Comparison of ENCODE assay signal across 18 cellular contexts in the genomic region with DNA sequence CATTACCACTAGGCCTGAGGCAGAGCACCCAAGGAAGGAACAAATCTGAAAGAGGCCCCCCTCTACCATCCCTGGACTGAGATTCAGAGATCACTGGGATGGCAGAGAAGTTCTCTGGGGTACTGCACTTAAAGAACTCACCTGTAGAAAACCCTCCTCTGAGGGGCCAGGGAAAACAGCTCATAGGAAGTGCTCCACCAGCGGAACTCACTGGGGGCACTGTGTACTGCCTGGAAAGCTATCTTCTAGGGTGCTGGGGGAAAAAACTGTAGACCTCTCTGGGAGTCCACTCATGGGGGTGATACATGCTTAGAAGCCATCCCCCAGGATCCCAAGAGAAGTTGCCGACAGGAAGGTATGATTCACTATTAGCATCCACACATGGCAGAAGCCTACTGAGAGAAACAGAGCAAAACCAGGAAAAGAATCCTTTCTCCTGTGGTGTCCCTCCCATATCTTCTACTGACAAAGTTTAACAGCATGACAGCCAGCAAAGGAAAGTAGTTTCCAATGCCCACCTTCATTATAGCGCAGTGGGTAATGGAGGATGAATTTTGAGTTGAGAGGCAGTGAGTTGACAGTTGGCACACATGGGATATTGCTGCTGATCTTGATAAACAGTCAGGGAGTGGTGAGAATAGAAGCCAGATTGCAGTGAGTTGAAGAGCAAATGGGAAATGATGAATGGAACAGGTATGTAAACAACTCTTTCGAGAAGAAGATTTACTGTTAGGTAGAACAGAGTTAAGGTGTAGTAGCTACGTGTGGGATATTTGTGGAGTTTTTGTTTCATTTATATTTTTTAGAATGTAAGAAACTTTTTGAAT. TPM values are rescaled to one million over a fixed set of nuclear protein-coding genes. Genes with fewer than 3 reads are reported as not detected.
DNase-seq lines count a peak whose midpoint lies in the region; ATAC-seq, FAIRE-seq and TF ChIP-seq lines count a peak whose summit lies in the region.
"Had no signal": no experiment of that assay in that cellular context is flagged by ENCODE, and none has a peak within 500 bp of the region (broad histone marks: within the 10 kb centered on the region; RNA-seq: fewer than 3 reads in every experiment).

No MANE protein-coding gene starts in this region.

- H4K20me1 ChIP-seq in osteoblast (ENCODE audit: insufficient read depth, low read length) = peaks cover 26% of the 10 kb centered on the region

- H3K79me2 ChIP-seq in osteoblast (ENCODE audit: insufficient read depth, low read length) = peaks cover 90% of the 10 kb centered on the region

- H3K4me1 Mint-ChIP-seq in T-cell = peaks cover 3 to 11% (median 6%) of the 10 kb centered on the region in 3 donors

- ATAC-seq in RWPE2 (ENCODE audit: low read depth) (peak; percentile 77), T-cell (replicated peaks in 1 of 4) (no peak), HG02852 (IDR thresholded peaks at IDR 0.05; ENCODE audit: unreplicated experiment) (no peak)
- ATAC-seq: CD8-positive, alpha-beta T cell; SK-N-SH treated with all-trans-retinoic acid at 6 μM for 48 hours had no signal

- POLR2A ChIA-PET in T-cell (lab: Charles Lee) = interaction anchor here in 1 of 2 donors (0.6 kb wide), 1 partner anchor 457 kb away, joined by 7 read pairs; no protein-coding TSS in a partner anchor

- H3K9me3 ChIP-seq in RWPE2 (ENCODE audit: severe bottlenecking) = peaks cover 4% of the 10 kb centered on the region
- no peaks in the 10 kb centered on the region for H3K9me3 ChIP-seq in osteoblast (ENCODE audit: low read depth, low read length)
- H3K9me3 ChIP-seq: HAP-1, Peyer's patch had no signal

- H3K4me3 Mint-ChIP-seq in T-cell = no peak overlapping the region
- H3K4me3 Mint-ChIP-seq: B cell; CD8-positive, alpha-beta T cell had no signal

- H2AFZ ChIP-seq in osteoblast (ENCODE audit: low read length) = no peak overlapping the region

- TF ChIP-seq POLR2A in H54 (IDR thresholded peaks at IDR 0.05; ENCODE audit: low read depth, low read length) = no peak
- TF ChIP-seq POLR2A in erythroblast (IDR thresholded peaks at IDR 0.05; ENCODE audit: low read length) = peak; percentile 19

- no peak overlapping the region for H3K27ac Mint-ChIP-seq in T-cell
- H3K27ac Mint-ChIP-seq: B cell; CD8-positive, alpha-beta T cell had no signal

- peak overlapping the region; percentile 17 for H3K27ac ChIP-seq in RWPE2 (ENCODE audit: poor library complexity, severe bottlenecking)
- no peak overlapping the region for H3K27ac ChIP-seq in osteoblast (ENCODE audit: low read depth, low read length)
- H3K27ac ChIP-seq: Peyer's patch had no signal

- FAIRE-seq in H54 (lab: Jason Lieb, UNC) = peak; percentile 61

- no peak for TF ChIP-seq CTCF in RWPE2 (IDR thresholded peaks at IDR 0.05; ENCODE audit: poor library complexity, severe bottlenecking)
- no peak for TF ChIP-seq CTCF in osteoblast (IDR thresholded peaks at IDR 0.05; ENCODE audit: extremely low read depth, low read depth, low read length)

- H3K36me3 Mint-ChIP-seq in T-cell = peaks cover 10% of the 10 kb centered on the region

- H3K36me3 ChIP-seq in RWPE2 (ENCODE audit: low read depth) (peaks cover 10% of the 10 kb centered on the region; the same call in 1 of the 2 replicates), osteoblast (ENCODE audit: insufficient read depth, low read length) (no peaks in the 10 kb centered on the region)
- H3K36me3 ChIP-seq: HAP-1, Peyer's patch had no signal

- H3K4me3 ChIP-seq in RWPE2 (ENCODE audit: severe bottlenecking) (no peak overlapping the region), osteoblast (ENCODE audit: insufficient read depth, low read length) (no peak overlapping the region)
- H3K4me3 ChIP-seq: HAP-1, Peyer's patch had no signal

- no peak overlapping the region for H3K4me2 ChIP-seq in osteoblast (ENCODE audit: insufficient read depth, low read length)

- no peaks in the 10 kb centered on the region for H3K9me3 Mint-ChIP-seq in T-cell
- H3K9me3 Mint-ChIP-seq: CD8-positive, alpha-beta T cell had no signal

- H3K4me1 ChIP-seq in RWPE2 (ENCODE audit: insufficient read depth, poor library complexity, severe bottlenecking) = peaks cover 8% of the 10 kb centered on the region
- no peaks in the 10 kb centered on the region for H3K4me1 ChIP-seq in osteoblast (ENCODE audit: insufficient read depth, low read length)
- H3K4me1 ChIP-seq: HAP-1, Peyer's patch had no signal

- no peaks in the 10 kb centered on the region for H3K27me3 Mint-ChIP-seq in T-cell
- H3K27me3 Mint-ChIP-seq: B cell had no signal

- DNase-seq in H54 (ENCODE audit: insufficient read length, low spot score) = no peak
- no peak for DNase-seq in RWPE2 (ENCODE audit: low spot score)
- DNase-seq in erythroblast (lab: John Stamatoyannopoulos, UW) = peak; percentile 6 to 27
- peak; percentile 58 for DNase-seq in osteoblast (ENCODE audit: insufficient read length, low spot score, missing footprints)
- DNase-seq in T-cell = no peak
- no peak for DNase-seq in NAMALWA (ENCODE audit: low spot score)
- DNase-seq: CD8-positive, alpha-beta T cell; KBM-7; NCI-H1092 treated with DMSO at 0.1 percent for 48 hours; NCI-H1694; NCI-H2107; NCI-H446; Peyer's patch; SHP77 had no signal

- CTCF ChIA-PET in T-cell (lab: Charles Lee) = no interaction called here

- H3K27me3 ChIP-seq in RWPE2 (ENCODE audit: insufficient read depth, poor library complexity, severe bottlenecking) (no peaks in the 10 kb centered on the region), osteoblast (ENCODE audit: insufficient read depth, low read length) (no peaks in the 10 kb centered on the region)
- H3K27me3 ChIP-seq: Peyer's patch had no signal

RNA-seq across cellular contexts. Expression of a gene that starts 20.9 kb away (rescaled TPM):
- total RNA-seq in osteoblast = 93.7 and 98.1 TPM in 2 replicates
- 10 to 100 TPM; 59.8 to 86.0 (median 62.5) TPM for total RNA-seq in T-cell

RNA-seq across cellular contexts. Expression of a gene that starts 20.9 kb away (rescaled TPM):
- 47.8 and 55.7 TPM in 2 replicates for total RNA-seq in osteoblast
- total RNA-seq in T-cell = 10 to 100 TPM; 44.8 to 65.6 (median 48.9) TPM

Comparison
In these comparisons a context has a peak if more than half of its experiments do, and no peak if none do; other contexts are left out.
1. DNase-seq: peak in erythroblast (2 of 2) and osteoblast (single experiment); none in H54 (single experiment), RWPE2 (single experiment), T-cell (0 of 34) and NAMALWA (single experiment).